ENCODE assay signal across 14 cellular contexts in genomic region chr1:228989176-228989575, GRCh38.
A peak's percentile ranks its signal among the peaks of the same experiment; 100 is the strongest.
DNase-seq lines count a peak whose midpoint lies in the region; ATAC-seq and TF ChIP-seq lines count a peak whose summit lies in the region.
"Had no signal": no experiment of that assay in that cellular context is flagged by ENCODE, and none has a peak within 500 bp of the region (broad histone marks: within the 10 kb centered on the region; RNA-seq: fewer than 3 reads in every experiment).

No MANE protein-coding gene starts in this region.

- H4K20me1 ChIP-seq in GM23338 (replicated peaks; ENCODE audit: insufficient read depth), result no peaks in the 10 kb centered on the region

- H3K4me1 ChIP-seq in GM23338 (ENCODE audit: insufficient read depth), result peaks cover 16% of the 10 kb centered on the region
- peaks cover 44 to 60% of the 10 kb centered on the region in 2 donors for H3K4me1 ChIP-seq in thyroid gland
- H3K4me1 ChIP-seq in breast epithelium, result no peaks in the 10 kb centered on the region

- H3K4me3 ChIP-seq in GM23338, result no peak overlapping the region
- no peak overlapping the region for H3K4me3 ChIP-seq in thyroid gland (replicated peaks in 1 of 3)
- no peak overlapping the region for H3K4me3 ChIP-seq in breast epithelium

- H3K4me1 Mint-ChIP-seq in GM23338, result peaks cover 30% of the 10 kb centered on the region
- peaks cover 93% of the 10 kb centered on the region for H3K4me1 Mint-ChIP-seq in dendritic cell treated with granulocyte-macrophage colony-stimulating factor and Interleukin-4, amounts not matched to agents 40 ng/mL and 50 ng/mL, for 4 days (ENCODE audit: low read depth)
- H3K4me1 Mint-ChIP-seq in nephron progenitor cell, result peaks cover 48% of the 10 kb centered on the region
- peaks cover 17% of the 10 kb centered on the region for H3K4me1 Mint-ChIP-seq in activated CD8-positive, alpha-beta T cell treated with anti-CD3 and anti-CD28 coated beads, Interleukin-2, amount 10 ng/mL, durations not matched to agents 7 days and 5 days (ENCODE audit: low read depth)

- peak overlapping the region; percentile 32 for H2AFZ ChIP-seq in GM23338

- intact Hi-C loops in dendritic cell treated with granulocyte-macrophage colony-stimulating factor and Interleukin-4, amounts not matched to agents 40 ng/mL and 50 ng/mL, for 4 days (cut with micrococcal nuclease), result no loop called here
- intact Hi-C loops in thyroid gland (cut with DNase I), result loop anchor here (10.0 kb wide), 1 partner anchor 154 kb away; no protein-coding TSS in a partner anchor
- intact Hi-C loops in breast epithelium (cut with DNase I; ENCODE audit: low total_unique reads), result no loop called here

- H3K27ac ChIP-seq in GM23338 (ENCODE audit: low read depth), result no peak overlapping the region
- peak overlapping the region; percentile 89 to 97 (median 94) for H3K27ac ChIP-seq in thyroid gland
- peak overlapping the region in 1 of 2 donors; percentile 91 for H3K27ac ChIP-seq in breast epithelium

- TF ChIP-seq CTCF in GM23338 (conservative IDR thresholded peaks at IDR 0.05; ENCODE audit: low read depth in 2 of 2) (no peak), nephron progenitor cell (IDR thresholded peaks at IDR 0.05) (no peak), thyroid gland (IDR thresholded peaks at IDR 0.05) (no peak), breast epithelium (IDR thresholded peaks at IDR 0.05) (no peak)

- H3K27me3 ChIP-seq in GM23338 (ENCODE audit: insufficient read depth), result no peaks in the 10 kb centered on the region
- H3K27me3 ChIP-seq in thyroid gland, result no peaks in the 10 kb centered on the region
- no peaks in the 10 kb centered on the region for H3K27me3 ChIP-seq in breast epithelium

- DNase-seq in GM23338 (ENCODE audit: low spot score) (no peak), nephron progenitor cell (no peak), thyroid gland (no peak), breast epithelium (ENCODE audit: low spot score in 2 of 2) (no peak)
- no peak for DNase-seq in activated CD8-positive, alpha-beta T cell treated with anti-CD3 and anti-CD28 coated beads, Interleukin-2, amount 10 ng/mL, durations not matched to agents 7 days and 5 days
- no peak for DNase-seq in activated CD4-positive, CD25-positive, alpha-beta regulatory T cell (lab: John Stamatoyannopoulos, UW)
- DNase-seq: CD8-positive, alpha-beta memory T cell; H9; IMR-90; MV-4-11; NCI-H1436; SIG-M5 had no signal

- H3K9me3 ChIP-seq in thyroid gland (no peaks in the 10 kb centered on the region), breast epithelium (no peaks in the 10 kb centered on the region)

- H3K27ac Mint-ChIP-seq in GM23338, result no peak overlapping the region
- H3K27ac Mint-ChIP-seq in dendritic cell treated with granulocyte-macrophage colony-stimulating factor and Interleukin-4, amounts not matched to agents 40 ng/mL and 50 ng/mL, for 4 days, result peak overlapping the region; percentile 90
- no peak overlapping the region for H3K27ac Mint-ChIP-seq in nephron progenitor cell
- no peak overlapping the region for H3K27ac Mint-ChIP-seq in activated CD8-positive, alpha-beta T cell treated with anti-CD3 and anti-CD28 coated beads, Interleukin-2, amount 10 ng/mL, durations not matched to agents 7 days and 5 days
- H3K27ac Mint-ChIP-seq: B cell had no signal

- no peaks in the 10 kb centered on the region for H3K79me2 ChIP-seq in GM23338 (replicated peaks; ENCODE audit: insufficient read depth)

- no peak overlapping the region for H3K4me2 ChIP-seq in GM23338

- CTCF ChIA-PET in activated CD8-positive, alpha-beta T cell treated with anti-CD3 and anti-CD28 coated beads, Interleukin-2, amount 10 ng/mL, durations not matched to agents 7 days and 5 days (lab: Charles Lee), result interaction anchor here (1.3 kb wide), 1 partner anchor 254 kb away, joined by 4 read pairs; the partner anchor contains the start of gene RHOU

- TF ChIP-seq POLR2A in thyroid gland (IDR thresholded peaks at IDR 0.05) (no peak), breast epithelium (IDR thresholded peaks at IDR 0.05) (no peak)

- H3K36me3 ChIP-seq in GM23338 (ENCODE audit: insufficient read depth) (no peaks in the 10 kb centered on the region), thyroid gland (no peaks in the 10 kb centered on the region), breast epithelium (no peaks in the 10 kb centered on the region)

- WGBS in thyroid gland, 2 donors, result 83 to 87% methylated on average over 9 of the region's 9 CpGs

- POLR2A ChIA-PET in activated CD8-positive, alpha-beta T cell treated with anti-CD3 and anti-CD28 coated beads, Interleukin-2, amount 10 ng/mL, durations not matched to agents 7 days and 5 days (lab: Charles Lee), result no interaction called here

- no peak for ATAC-seq in GM23338
- ATAC-seq in activated CD8-positive, alpha-beta T cell treated with anti-CD3 and anti-CD28 coated beads, Interleukin-2, amount 10 ng/mL, durations not matched to agents 7 days and 5 days, result no peak

- H3F3A ChIP-seq in GM23338 (replicated peaks; ENCODE audit: low read depth), result no peaks in the 10 kb centered on the region

- no peaks in the 10 kb centered on the region for H3K27me3 Mint-ChIP-seq in GM23338 (ENCODE audit: insufficient read depth, low read depth, poor library complexity)
- H3K27me3 Mint-ChIP-seq in dendritic cell treated with granulocyte-macrophage colony-stimulating factor and Interleukin-4, amounts not matched to agents 40 ng/mL and 50 ng/mL, for 4 days, result no peaks in the 10 kb centered on the region
- H3K27me3 Mint-ChIP-seq in nephron progenitor cell (ENCODE audit: low read depth, poor library complexity), result peaks cover 4% of the 10 kb centered on the region
- peaks cover 9% of the 10 kb centered on the region for H3K27me3 Mint-ChIP-seq in activated CD8-positive, alpha-beta T cell treated with anti-CD3 and anti-CD28 coated beads, Interleukin-2, amount 10 ng/mL, durations not matched to agents 7 days and 5 days (ENCODE audit: low read depth)

- no peak overlapping the region; the same call in 2 of the 3 replicates for H3K4me3 Mint-ChIP-seq in GM23338
- H3K4me3 Mint-ChIP-seq in dendritic cell treated with granulocyte-macrophage colony-stimulating factor and Interleukin-4, amounts not matched to agents 40 ng/mL and 50 ng/mL, for 4 days, result no peak overlapping the region
- H3K4me3 Mint-ChIP-seq in nephron progenitor cell, result peak overlapping the region; percentile 14
- no peak overlapping the region for H3K4me3 Mint-ChIP-seq in activated CD8-positive, alpha-beta T cell treated with anti-CD3 and anti-CD28 coated beads, Interleukin-2, amount 10 ng/mL, durations not matched to agents 7 days and 5 days
- H3K4me3 Mint-ChIP-seq: B cell; CD8-positive, alpha-beta memory T cell had no signal

- H3K9me2 ChIP-seq in GM23338 (ENCODE audit: insufficient read depth), result peaks cover 13% of the 10 kb centered on the region; the same call in 1 of the 2 replicates

- H3K36me3 Mint-ChIP-seq in GM23338 (ENCODE audit: low read depth) (no peaks in the 10 kb centered on the region), nephron progenitor cell (ENCODE audit: low read depth) (no peaks in the 10 kb centered on the region)
- no peaks in the 10 kb centered on the region for H3K36me3 Mint-ChIP-seq in dendritic cell treated with granulocyte-macrophage colony-stimulating factor and Interleukin-4, amounts not matched to agents 40 ng/mL and 50 ng/mL, for 4 days (ENCODE audit: low read depth)
- H3K36me3 Mint-ChIP-seq in activated CD8-positive, alpha-beta T cell treated with anti-CD3 and anti-CD28 coated beads, Interleukin-2, amount 10 ng/mL, durations not matched to agents 7 days and 5 days (ENCODE audit: low read depth), result no peaks in the 10 kb centered on the region
- H3K36me3 Mint-ChIP-seq: CD8-positive, alpha-beta memory T cell had no signal

- no peaks in the 10 kb centered on the region for H3K9me3 Mint-ChIP-seq in GM23338
- no peaks in the 10 kb centered on the region for H3K9me3 Mint-ChIP-seq in dendritic cell treated with granulocyte-macrophage colony-stimulating factor and Interleukin-4, amounts not matched to agents 40 ng/mL and 50 ng/mL, for 4 days
- H3K9me3 Mint-ChIP-seq in nephron progenitor cell, result no peaks in the 10 kb centered on the region
- H3K9me3 Mint-ChIP-seq in activated CD8-positive, alpha-beta T cell treated with anti-CD3 and anti-CD28 coated beads, Interleukin-2, amount 10 ng/mL, durations not matched to agents 7 days and 5 days (ENCODE audit: insufficient read depth), result no peaks in the 10 kb centered on the region
- H3K9me3 Mint-ChIP-seq: CD8-positive, alpha-beta memory T cell; H9 had no signal
